In the genomic region with DNA sequence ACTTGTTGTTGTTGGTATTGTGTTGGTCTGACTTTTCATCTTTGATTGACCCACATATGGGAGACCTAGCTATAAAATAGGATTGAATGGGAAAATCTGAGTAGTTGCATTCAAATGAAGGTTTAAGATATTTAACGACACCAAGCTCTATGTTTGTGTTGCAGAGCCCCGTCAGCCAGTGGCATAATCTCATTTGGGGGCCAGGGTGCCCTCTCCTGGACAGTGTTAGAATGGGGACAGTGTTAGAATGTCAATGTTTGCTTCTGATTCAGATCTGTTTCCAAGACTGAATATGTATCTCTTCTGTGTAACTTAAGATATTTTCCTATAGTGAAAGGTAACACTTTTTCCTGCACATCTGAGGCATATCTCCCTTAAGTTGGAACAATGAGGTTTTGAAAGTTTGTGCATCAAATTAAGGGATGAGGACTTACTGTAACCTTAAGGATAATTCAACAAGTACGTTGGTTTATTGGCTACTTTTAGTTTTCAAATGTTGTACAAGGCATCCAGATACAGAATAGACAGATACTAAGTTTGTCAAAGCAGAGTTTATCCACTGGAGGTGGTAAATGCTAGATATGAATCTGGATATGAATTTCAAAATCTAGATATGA, we compare ENCODE assay signal across 8 cellular contexts. TPM values are rescaled to one million over a fixed set of nuclear protein-coding genes. Genes with fewer than 3 reads are reported as not detected.
A peak's percentile ranks its signal among the peaks of the same experiment; 100 is the strongest.
DNase-seq lines count a peak whose midpoint lies in the region; ATAC-seq and TF ChIP-seq lines count a peak whose summit lies in the region.

No MANE protein-coding gene starts in this region.

- no peak overlapping the region for H3K4me3 Mint-ChIP-seq in naive B cell

- no peak overlapping the region for H3K27ac Mint-ChIP-seq in naive B cell

- H3K9me3 ChIP-seq in thoracic aorta, result no peaks in the 10 kb centered on the region

- DNase-seq in EH (ENCODE audit: low read depth) (peak; percentile 47), NCI-H2227 treated with DMSO at 0.1 percent for 48 hours (lab: John Stamatoyannopoulos, UW) (peak; percentile 23), erythroblast (lab: John Stamatoyannopoulos, UW) (peak; percentile 41 to 67), naive B cell (peak; percentile 8), thoracic aorta (ENCODE audit: low spot score) (peak; percentile 6), NCI-H510A (lab: John Stamatoyannopoulos, UW) (no peak)
- peak in 2 of 3 experiments; percentile 1 to 4 for DNase-seq in activated CD8-positive, alpha-beta memory T cell treated with anti-CD3 and anti-CD28 coated beads for 48 hours (ENCODE audit: low read depth in 2 of 3, low spot score in 2 of 3)

- no peaks in the 10 kb centered on the region for H3K36me3 ChIP-seq in thoracic aorta

- no peak overlapping the region for H3K4me3 ChIP-seq in thoracic aorta

- peaks cover 0 to 4% (median 0%) of the 10 kb centered on the region in 7 donors for H3K9me3 Mint-ChIP-seq in naive B cell

- no peaks in the 10 kb centered on the region for H3K27me3 ChIP-seq in thoracic aorta (replicated peaks; ENCODE audit: insufficient read depth)

- H3K27me3 Mint-ChIP-seq in naive B cell, result peaks cover 18 to 30% (median 25%) of the 10 kb centered on the region in 3 donors

- peak; percentile 39 for TF ChIP-seq CTCF in thoracic aorta (IDR thresholded peaks at IDR 0.05)

- no peak for TF ChIP-seq POLR2A in erythroblast (IDR thresholded peaks at IDR 0.05; ENCODE audit: low read length)

- no peaks in the 10 kb centered on the region for H3K4me1 Mint-ChIP-seq in naive B cell

- H3K27ac ChIP-seq in thoracic aorta, result no peak overlapping the region

- no peaks in the 10 kb centered on the region for H3K4me1 ChIP-seq in thoracic aorta (ENCODE audit: control insufficient read depth in 1 of 2, low read depth in 2 of 2)

- peak; percentile 63 for ATAC-seq in GM21825 (IDR thresholded peaks at IDR 0.05; ENCODE audit: unreplicated experiment)
- no peak for ATAC-seq in naive B cell (ENCODE audit: low read depth in 2 of 2)
- no peak for ATAC-seq in thoracic aorta (ENCODE audit: insufficient number of reproducible peaks, low FRiP score, low read depth)

- no peaks in the 10 kb centered on the region for H3K36me3 Mint-ChIP-seq in naive B cell

RNA-seq across cellular contexts. Expression of a gene that starts 5.3 kb away (rescaled TPM):
- polyA plus RNA-seq in naive B cell (ENCODE audit: low read depth in 6 of 6), result not detected
- total RNA-seq in thoracic aorta, result not detected

RNA-seq across cellular contexts. Expression of a gene that starts 41.8 kb away (rescaled TPM):
- polyA plus RNA-seq in naive B cell (ENCODE audit: low read depth in 6 of 6), result under 1 TPM in 1 of 6 donors, not detected in 5; 0.17 TPM
- total RNA-seq in thoracic aorta, result not detected

RNA-seq across cellular contexts. Expression of a gene that starts 54.1 kb away (rescaled TPM):
- polyA plus RNA-seq in naive B cell (ENCODE audit: low read depth in 6 of 6), result under 1 TPM in 1 of 6 donors, not detected in 5; 0.60 TPM
- total RNA-seq in thoracic aorta, result not detected

RNA-seq across cellular contexts. Expression of a gene that starts 57.3 kb away (rescaled TPM):
- not detected for polyA plus RNA-seq in naive B cell (ENCODE audit: low read depth in 6 of 6)
- not detected for total RNA-seq in thoracic aorta
